21 cellular contexts compared by ENCODE assay signal in genomic region chr13:33345842-33346241, GRCh38.
"Had no signal": no experiment of that assay in that cellular context is flagged by ENCODE, and none has a peak within 500 bp of the region (broad histone marks: within the 10 kb centered on the region; RNA-seq: fewer than 3 reads in every experiment).

No MANE protein-coding gene starts in this region.

- H3K9me3 ChIP-seq: colonic mucosa, heart right ventricle, tibial artery had no signal

- DNase-seq: activated CD4-positive, alpha-beta memory T cell treated with anti-CD3 and anti-CD28 coated beads, Interleukin-2, amount 10 ng/mL, durations not matched to agents 7 days and 5 days; activated CD4-positive, alpha-beta T cell treated with anti-CD3 and anti-CD28 coated beads, Interleukin-2, amount 10 ng/mL, durations not matched to agents 24 days and 14 days; activated effector memory CD4-positive, alpha-beta T cell treated with Interleukin-2 at 50 U/mL for 16 hours; activated naive CD4-positive, alpha-beta T cell treated with anti-CD3 and anti-CD28 coated beads for 36 hours; activated naive CD8-positive, alpha-beta T cell treated with anti-CD3 and anti-CD28 coated beads, Interleukin-2, amount 10 ng/mL, durations not matched to agents 7 days and 5 days; activated T-cell treated with anti-CD3 and anti-CD28 coated beads, Interleukin-2, amount 50 U/mL, for 72 hours; amniotic stem cell; colonic mucosa; dorsolateral prefrontal cortex; heart right ventricle; left colon; mesenchymal stem cell; nephron progenitor cell; right cardiac atrium; stimulated activated CD4-positive, alpha-beta T cell treated with anti-CD3 and anti-CD28 coated beads, Interleukin-12 subunit alpha, Interleukin-12 subunit beta, amount 100 ng/mL, for 4 hours; stimulated activated naive CD8-positive, alpha-beta T cell treated with anti-CD3 and anti-CD28 coated beads, Interleukin-15, amount 100 ng/mL, for 72 hours; tibial artery had no signal

- H3K4me1 ChIP-seq: colonic mucosa had no signal

- ATAC-seq: activated CD4-positive, CD25-positive, alpha-beta regulatory T cell treated with anti-CD3 and anti-CD28 coated beads, Interleukin-2, amount 50 U/mL, for 24 hours; activated T-cell treated with anti-CD3 and anti-CD28 coated beads, Interleukin-2, amount 50 U/mL, for 72 hours; heart right ventricle; left colon; right cardiac atrium; stimulated activated naive CD8-positive, alpha-beta T cell treated with anti-CD3 and anti-CD28 coated beads, Interleukin-15, amount 100 ng/mL, for 72 hours had no signal

- H3K4me3 ChIP-seq: colonic mucosa, dorsolateral prefrontal cortex, heart right ventricle, tibial artery had no signal

- H3K36me3 ChIP-seq: colonic mucosa, heart right ventricle, tibial artery had no signal

- FAIRE-seq: bronchial epithelial cell had no signal

- H3K27me3 ChIP-seq: colonic mucosa, dorsolateral prefrontal cortex, tibial artery had no signal

- H3K27ac ChIP-seq: colonic mucosa, dorsolateral prefrontal cortex, heart right ventricle, parathyroid adenoma, tibial artery, VCaP had no signal
